1 cellular context compared by ENCODE assay signal in the genomic region with DNA sequence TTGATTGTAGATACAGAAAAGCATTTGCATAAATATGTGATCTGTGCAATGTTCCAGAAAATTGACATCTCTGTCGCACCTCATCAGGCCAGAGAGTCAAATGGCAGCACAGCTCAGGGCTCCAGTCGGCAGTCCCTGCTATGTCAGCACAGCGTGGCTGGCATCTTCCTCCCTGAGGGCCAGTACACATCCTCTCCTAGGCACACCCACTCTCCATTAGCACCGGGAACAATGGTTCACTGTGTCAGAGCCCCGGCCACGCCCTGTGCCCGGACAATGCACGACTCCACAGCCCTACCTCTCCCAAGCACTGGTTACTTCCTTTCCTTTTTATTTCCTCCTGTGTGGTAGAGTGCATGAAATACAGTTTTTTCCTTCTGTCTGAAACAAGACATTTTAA.
TF ChIP-seq lines count a peak whose summit lies in the region.

No MANE protein-coding gene starts in this region.

TF ChIP-seq in H1, 55 proteins besides CTCF, POLR2A, EP300 and RAD21 (continued from another document):
- TF ChIP-seq, protein P1, sequence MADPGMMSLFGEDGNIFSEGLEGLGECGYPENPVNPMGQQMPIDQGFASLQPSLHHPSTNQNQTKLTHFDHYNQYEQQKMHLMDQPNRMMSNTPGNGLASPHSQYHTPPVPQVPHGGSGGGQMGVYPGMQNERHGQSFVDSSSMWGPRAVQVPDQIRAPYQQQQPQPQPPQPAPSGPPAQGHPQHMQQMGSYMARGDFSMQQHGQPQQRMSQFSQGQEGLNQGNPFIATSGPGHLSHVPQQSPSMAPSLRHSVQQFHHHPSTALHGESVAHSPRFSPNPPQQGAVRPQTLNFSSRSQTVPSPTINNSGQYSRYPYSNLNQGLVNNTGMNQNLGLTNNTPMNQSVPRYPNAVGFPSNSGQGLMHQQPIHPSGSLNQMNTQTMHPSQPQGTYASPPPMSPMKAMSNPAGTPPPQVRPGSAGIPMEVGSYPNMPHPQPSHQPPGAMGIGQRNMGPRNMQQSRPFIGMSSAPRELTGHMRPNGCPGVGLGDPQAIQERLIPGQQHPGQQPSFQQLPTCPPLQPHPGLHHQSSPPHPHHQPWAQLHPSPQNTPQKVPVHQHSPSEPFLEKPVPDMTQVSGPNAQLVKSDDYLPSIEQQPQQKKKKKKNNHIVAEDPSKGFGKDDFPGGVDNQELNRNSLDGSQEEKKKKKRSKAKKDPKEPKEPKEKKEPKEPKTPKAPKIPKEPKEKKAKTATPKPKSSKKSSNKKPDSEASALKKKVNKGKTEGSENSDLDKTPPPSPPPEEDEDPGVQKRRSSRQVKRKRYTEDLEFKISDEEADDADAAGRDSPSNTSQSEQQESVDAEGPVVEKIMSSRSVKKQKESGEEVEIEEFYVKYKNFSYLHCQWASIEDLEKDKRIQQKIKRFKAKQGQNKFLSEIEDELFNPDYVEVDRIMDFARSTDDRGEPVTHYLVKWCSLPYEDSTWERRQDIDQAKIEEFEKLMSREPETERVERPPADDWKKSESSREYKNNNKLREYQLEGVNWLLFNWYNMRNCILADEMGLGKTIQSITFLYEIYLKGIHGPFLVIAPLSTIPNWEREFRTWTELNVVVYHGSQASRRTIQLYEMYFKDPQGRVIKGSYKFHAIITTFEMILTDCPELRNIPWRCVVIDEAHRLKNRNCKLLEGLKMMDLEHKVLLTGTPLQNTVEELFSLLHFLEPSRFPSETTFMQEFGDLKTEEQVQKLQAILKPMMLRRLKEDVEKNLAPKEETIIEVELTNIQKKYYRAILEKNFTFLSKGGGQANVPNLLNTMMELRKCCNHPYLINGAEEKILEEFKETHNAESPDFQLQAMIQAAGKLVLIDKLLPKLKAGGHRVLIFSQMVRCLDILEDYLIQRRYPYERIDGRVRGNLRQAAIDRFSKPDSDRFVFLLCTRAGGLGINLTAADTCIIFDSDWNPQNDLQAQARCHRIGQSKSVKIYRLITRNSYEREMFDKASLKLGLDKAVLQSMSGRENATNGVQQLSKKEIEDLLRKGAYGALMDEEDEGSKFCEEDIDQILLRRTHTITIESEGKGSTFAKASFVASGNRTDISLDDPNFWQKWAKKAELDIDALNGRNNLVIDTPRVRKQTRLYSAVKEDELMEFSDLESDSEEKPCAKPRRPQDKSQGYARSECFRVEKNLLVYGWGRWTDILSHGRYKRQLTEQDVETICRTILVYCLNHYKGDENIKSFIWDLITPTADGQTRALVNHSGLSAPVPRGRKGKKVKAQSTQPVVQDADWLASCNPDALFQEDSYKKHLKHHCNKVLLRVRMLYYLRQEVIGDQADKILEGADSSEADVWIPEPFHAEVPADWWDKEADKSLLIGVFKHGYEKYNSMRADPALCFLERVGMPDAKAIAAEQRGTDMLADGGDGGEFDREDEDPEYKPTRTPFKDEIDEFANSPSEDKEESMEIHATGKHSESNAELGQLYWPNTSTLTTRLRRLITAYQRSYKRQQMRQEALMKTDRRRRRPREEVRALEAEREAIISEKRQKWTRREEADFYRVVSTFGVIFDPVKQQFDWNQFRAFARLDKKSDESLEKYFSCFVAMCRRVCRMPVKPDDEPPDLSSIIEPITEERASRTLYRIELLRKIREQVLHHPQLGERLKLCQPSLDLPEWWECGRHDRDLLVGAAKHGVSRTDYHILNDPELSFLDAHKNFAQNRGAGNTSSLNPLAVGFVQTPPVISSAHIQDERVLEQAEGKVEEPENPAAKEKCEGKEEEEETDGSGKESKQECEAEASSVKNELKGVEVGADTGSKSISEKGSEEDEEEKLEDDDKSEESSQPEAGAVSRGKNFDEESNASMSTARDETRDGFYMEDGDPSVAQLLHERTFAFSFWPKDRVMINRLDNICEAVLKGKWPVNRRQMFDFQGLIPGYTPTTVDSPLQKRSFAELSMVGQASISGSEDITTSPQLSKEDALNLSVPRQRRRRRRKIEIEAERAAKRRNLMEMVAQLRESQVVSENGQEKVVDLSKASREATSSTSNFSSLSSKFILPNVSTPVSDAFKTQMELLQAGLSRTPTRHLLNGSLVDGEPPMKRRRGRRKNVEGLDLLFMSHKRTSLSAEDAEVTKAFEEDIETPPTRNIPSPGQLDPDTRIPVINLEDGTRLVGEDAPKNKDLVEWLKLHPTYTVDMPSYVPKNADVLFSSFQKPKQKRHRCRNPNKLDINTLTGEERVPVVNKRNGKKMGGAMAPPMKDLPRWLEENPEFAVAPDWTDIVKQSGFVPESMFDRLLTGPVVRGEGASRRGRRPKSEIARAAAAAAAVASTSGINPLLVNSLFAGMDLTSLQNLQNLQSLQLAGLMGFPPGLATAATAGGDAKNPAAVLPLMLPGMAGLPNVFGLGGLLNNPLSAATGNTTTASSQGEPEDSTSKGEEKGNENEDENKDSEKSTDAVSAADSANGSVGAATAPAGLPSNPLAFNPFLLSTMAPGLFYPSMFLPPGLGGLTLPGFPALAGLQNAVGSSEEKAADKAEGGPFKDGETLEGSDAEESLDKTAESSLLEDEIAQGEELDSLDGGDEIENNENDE (IDR thresholded peaks at IDR 0.05; ENCODE audit: insufficient replicate concordance, low read length), result no peak
- no peak for TF ChIP-seq KDM4A (IDR thresholded peaks at IDR 0.05; ENCODE audit: low read depth, low read length, severe bottlenecking)
- TF ChIP-seq PHF8 (conservative IDR thresholded peaks at IDR 0.05; ENCODE audit: low read depth, low read length), result no peak
- no peak for TF ChIP-seq TBP (IDR thresholded peaks at IDR 0.05; ENCODE audit: low read depth, low read length)
TF ChIP-seq in H1: peak in this region for 0.
